ENCODE assay signal across 1 cellular context in the genomic region with DNA sequence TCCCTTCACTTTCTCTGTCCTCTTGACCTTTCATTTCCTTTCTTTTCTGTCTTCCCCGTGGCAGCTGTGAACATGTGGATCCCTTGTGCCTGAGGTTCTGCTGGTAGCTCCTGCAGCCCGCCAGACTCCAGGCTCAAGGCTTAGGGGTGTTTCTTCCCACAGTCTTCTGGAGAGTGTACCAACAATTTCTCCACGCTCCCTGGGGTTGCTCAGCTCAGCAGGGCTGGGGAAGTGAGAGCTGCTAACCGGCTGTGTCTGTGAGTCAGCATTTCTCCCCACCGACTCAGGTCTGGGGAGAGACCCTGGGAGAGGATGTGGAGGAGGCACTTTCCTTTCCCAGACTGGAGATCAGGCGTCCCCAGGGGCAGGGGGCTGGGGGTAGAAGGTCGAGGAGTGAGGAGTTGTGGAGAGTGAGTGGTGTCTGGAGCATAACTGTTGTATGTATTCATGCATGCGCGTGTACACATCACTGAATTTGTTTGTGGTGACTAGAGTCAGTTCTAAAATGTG.
TF ChIP-seq lines count a peak whose summit lies in the region.

No MANE protein-coding gene starts in this region.

TF ChIP-seq in K562, 482 proteins besides CTCF, POLR2A, EP300 and RAD21 (continued from another document and continues in another):
- TF ChIP-seq ATF7 (IDR thresholded peaks at IDR 0.05), result peak; percentile 59; the same call in 1 of the 2 replicates
- peak; percentile 86; the same call in 1 of the 2 replicates for TF ChIP-seq ZBTB7A (IDR thresholded peaks at IDR 0.05; ENCODE audit: borderline replicate concordance, control insufficient read depth, low read depth, low read length)
- TF ChIP-seq SMARCA4 (IDR thresholded peaks at IDR 0.05), result peak; percentile 87
- TF ChIP-seq, protein P1, sequence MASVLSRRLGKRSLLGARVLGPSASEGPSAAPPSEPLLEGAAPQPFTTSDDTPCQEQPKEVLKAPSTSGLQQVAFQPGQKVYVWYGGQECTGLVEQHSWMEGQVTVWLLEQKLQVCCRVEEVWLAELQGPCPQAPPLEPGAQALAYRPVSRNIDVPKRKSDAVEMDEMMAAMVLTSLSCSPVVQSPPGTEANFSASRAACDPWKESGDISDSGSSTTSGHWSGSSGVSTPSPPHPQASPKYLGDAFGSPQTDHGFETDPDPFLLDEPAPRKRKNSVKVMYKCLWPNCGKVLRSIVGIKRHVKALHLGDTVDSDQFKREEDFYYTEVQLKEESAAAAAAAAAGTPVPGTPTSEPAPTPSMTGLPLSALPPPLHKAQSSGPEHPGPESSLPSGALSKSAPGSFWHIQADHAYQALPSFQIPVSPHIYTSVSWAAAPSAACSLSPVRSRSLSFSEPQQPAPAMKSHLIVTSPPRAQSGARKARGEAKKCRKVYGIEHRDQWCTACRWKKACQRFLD (CRISPR knock-in tag; IDR thresholded peaks at IDR 0.05), result 0 out of 2 replicates have a peak, but pooled peaks have one; percentile 23
- TF ChIP-seq, protein P2, sequence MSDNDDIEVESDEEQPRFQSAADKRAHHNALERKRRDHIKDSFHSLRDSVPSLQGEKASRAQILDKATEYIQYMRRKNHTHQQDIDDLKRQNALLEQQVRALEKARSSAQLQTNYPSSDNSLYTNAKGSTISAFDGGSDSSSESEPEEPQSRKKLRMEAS (CRISPR knock-in tag; IDR thresholded peaks at IDR 0.05), result peak; percentile 30; the same call in 1 of the 2 replicates
- TF ChIP-seq BRD9 (IDR thresholded peaks at IDR 0.05; ENCODE audit: low read depth, partially characterized antibody), result peak; percentile 32
- no peak for TF ChIP-seq MCM2 (IDR thresholded peaks at IDR 0.05; ENCODE audit: low read depth)
- no peak for TF ChIP-seq HIVEP1 (CRISPR knock-in tag; IDR thresholded peaks at IDR 0.05)
- no peak for TF ChIP-seq ZNF274 (IDR thresholded peaks at IDR 0.05; ENCODE audit: borderline replicate concordance, low read depth, low read length)
- TF ChIP-seq, protein P3, sequence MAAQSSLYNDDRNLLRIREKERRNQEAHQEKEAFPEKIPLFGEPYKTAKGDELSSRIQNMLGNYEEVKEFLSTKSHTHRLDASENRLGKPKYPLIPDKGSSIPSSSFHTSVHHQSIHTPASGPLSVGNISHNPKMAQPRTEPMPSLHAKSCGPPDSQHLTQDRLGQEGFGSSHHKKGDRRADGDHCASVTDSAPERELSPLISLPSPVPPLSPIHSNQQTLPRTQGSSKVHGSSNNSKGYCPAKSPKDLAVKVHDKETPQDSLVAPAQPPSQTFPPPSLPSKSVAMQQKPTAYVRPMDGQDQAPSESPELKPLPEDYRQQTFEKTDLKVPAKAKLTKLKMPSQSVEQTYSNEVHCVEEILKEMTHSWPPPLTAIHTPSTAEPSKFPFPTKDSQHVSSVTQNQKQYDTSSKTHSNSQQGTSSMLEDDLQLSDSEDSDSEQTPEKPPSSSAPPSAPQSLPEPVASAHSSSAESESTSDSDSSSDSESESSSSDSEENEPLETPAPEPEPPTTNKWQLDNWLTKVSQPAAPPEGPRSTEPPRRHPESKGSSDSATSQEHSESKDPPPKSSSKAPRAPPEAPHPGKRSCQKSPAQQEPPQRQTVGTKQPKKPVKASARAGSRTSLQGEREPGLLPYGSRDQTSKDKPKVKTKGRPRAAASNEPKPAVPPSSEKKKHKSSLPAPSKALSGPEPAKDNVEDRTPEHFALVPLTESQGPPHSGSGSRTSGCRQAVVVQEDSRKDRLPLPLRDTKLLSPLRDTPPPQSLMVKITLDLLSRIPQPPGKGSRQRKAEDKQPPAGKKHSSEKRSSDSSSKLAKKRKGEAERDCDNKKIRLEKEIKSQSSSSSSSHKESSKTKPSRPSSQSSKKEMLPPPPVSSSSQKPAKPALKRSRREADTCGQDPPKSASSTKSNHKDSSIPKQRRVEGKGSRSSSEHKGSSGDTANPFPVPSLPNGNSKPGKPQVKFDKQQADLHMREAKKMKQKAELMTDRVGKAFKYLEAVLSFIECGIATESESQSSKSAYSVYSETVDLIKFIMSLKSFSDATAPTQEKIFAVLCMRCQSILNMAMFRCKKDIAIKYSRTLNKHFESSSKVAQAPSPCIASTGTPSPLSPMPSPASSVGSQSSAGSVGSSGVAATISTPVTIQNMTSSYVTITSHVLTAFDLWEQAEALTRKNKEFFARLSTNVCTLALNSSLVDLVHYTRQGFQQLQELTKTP (IDR thresholded peaks at IDR 0.05; ENCODE audit: low read depth in 1 of 2, partially characterized antibody in 2 of 2), result peak in 1 of 2 experiments; percentile 16
- no peak for TF ChIP-seq ERF (CRISPR knock-in tag; IDR thresholded peaks at IDR 0.05)
- TF ChIP-seq EP400 (IDR thresholded peaks at IDR 0.05), result peak; percentile 42
- peak in 1 of 2 experiments; percentile 55; a peak in 1 of 4 replicates for TF ChIP-seq RCOR1 (IDR thresholded peaks at IDR 0.05; ENCODE audit: borderline replicate concordance in 1 of 2, low read depth in 2 of 2, low read length in 2 of 2)
- no peak for TF ChIP-seq HDAC3 (IDR thresholded peaks at IDR 0.05; ENCODE audit: borderline replicate concordance, partially characterized antibody)
- TF ChIP-seq GTF2E2 (tag; IDR thresholded peaks at IDR 0.05), result no peak
- TF ChIP-seq CBFA2T3 (IDR thresholded peaks at IDR 0.05), result peak; percentile 45; the same call in 1 of the 2 replicates
- 0 out of 4 replicates have a peak, but pooled peaks have one; percentile 32 to 45 for TF ChIP-seq TRIM24 (IDR thresholded peaks at IDR 0.05)
- peak; percentile 88 for TF ChIP-seq MAFF (IDR thresholded peaks at IDR 0.05; ENCODE audit: low read length)
- TF ChIP-seq HDAC1 (IDR thresholded peaks at IDR 0.05), result peak in 1 of 2 experiments; percentile 52; a peak in 1 of 4 replicates
- TF ChIP-seq ARID1B (IDR thresholded peaks at IDR 0.05), result peak; percentile 70
- TF ChIP-seq CBX1 (IDR thresholded peaks at IDR 0.05; ENCODE audit: low read depth), result no peak
- peak; percentile 42 to 60 for TF ChIP-seq NRF1 (conservative IDR thresholded peaks at IDR 0.05 in 1 of 2, IDR thresholded peaks at IDR 0.05 in 1 of 2)
- TF ChIP-seq, protein P4, sequence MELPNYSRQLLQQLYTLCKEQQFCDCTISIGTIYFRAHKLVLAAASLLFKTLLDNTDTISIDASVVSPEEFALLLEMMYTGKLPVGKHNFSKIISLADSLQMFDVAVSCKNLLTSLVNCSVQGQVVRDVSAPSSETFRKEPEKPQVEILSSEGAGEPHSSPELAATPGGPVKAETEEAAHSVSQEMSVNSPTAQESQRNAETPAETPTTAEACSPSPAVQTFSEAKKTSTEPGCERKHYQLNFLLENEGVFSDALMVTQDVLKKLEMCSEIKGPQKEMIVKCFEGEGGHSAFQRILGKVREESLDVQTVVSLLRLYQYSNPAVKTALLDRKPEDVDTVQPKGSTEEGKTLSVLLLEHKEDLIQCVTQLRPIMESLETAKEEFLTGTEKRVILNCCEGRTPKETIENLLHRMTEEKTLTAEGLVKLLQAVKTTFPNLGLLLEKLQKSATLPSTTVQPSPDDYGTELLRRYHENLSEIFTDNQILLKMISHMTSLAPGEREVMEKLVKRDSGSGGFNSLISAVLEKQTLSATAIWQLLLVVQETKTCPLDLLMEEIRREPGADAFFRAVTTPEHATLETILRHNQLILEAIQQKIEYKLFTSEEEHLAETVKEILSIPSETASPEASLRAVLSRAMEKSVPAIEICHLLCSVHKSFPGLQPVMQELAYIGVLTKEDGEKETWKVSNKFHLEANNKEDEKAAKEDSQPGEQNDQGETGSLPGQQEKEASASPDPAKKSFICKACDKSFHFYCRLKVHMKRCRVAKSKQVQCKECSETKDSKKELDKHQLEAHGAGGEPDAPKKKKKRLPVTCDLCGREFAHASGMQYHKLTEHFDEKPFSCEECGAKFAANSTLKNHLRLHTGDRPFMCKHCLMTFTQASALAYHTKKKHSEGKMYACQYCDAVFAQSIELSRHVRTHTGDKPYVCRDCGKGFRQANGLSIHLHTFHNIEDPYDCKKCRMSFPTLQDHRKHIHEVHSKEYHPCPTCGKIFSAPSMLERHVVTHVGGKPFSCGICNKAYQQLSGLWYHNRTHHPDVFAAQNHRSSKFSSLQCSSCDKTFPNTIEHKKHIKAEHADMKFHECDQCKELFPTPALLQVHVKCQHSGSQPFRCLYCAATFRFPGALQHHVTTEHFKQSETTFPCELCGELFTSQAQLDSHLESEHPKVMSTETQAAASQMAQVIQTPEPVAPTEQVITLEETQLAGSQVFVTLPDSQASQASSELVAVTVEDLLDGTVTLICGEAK (IDR thresholded peaks at IDR 0.05), result peak; percentile 48; the same call in 1 of the 2 replicates
- TF ChIP-seq, protein P4 (CRISPR knock-in tag; IDR thresholded peaks at IDR 0.05), result no peak
- peak; percentile 32 for TF ChIP-seq RBM39 (optimal IDR thresholded peaks at IDR 0.05; ENCODE audit: low read depth, low read length)
- TF ChIP-seq ZNF696 (CRISPR knock-in tag; conservative IDR thresholded peaks at IDR 0.05), result no peak
- no peak for TF ChIP-seq ZKSCAN3 (CRISPR knock-in tag; IDR thresholded peaks at IDR 0.05)
- peak; percentile 80; the same call in 1 of the 2 replicates for TF ChIP-seq MTA3 (IDR thresholded peaks at IDR 0.05; ENCODE audit: borderline replicate concordance)
